Comparison of ENCODE assay signal across 11 cellular contexts in genomic region chr17:58534901-58535421, GRCh38. TPM values are rescaled to one million over a fixed set of nuclear protein-coding genes. Genes with fewer than 3 reads are reported as not detected.
DNase-seq lines count a peak whose midpoint lies in the region; ATAC-seq and TF ChIP-seq lines count a peak whose summit lies in the region.
"Had no signal": no experiment of that assay in that cellular context is flagged by ENCODE, and none has a peak within 500 bp of the region (broad histone marks: within the 10 kb centered on the region; RNA-seq: fewer than 3 reads in every experiment).

No MANE protein-coding gene starts in this region.

- RAD21 ChIA-PET in HCT116 (lab: Charles Lee; ENCODE audit: low non-redundant PET in 1 of 2, low total read pairs in 2 of 2, uncharacterized antibody in 2 of 2, unreplicated experiment in 2 of 2) = interaction anchor here in 1 of 2 experiments (0.6 kb wide), 1 partner anchor 96 kb away, joined by 3 read pairs; no protein-coding TSS in a partner anchor

- H3K27me3 ChIP-seq in HCT116 (ENCODE audit: insufficient read depth, low read length) = no peaks in the 10 kb centered on the region; the same call in 1 of the 2 replicates
- peaks cover 16% of the 10 kb centered on the region for H3K27me3 ChIP-seq in trophoblast cell (ENCODE audit: insufficient read depth, low read length)
- no peaks in the 10 kb centered on the region for H3K27me3 ChIP-seq in body of pancreas

- no peaks in the 10 kb centered on the region for H3K36me3 ChIP-seq in HCT116 (ENCODE audit: control insufficient read depth in 1 of 2, insufficient read depth in 2 of 2, low read length in 2 of 2)
- no peaks in the 10 kb centered on the region for H3K36me3 ChIP-seq in trophoblast cell (ENCODE audit: control insufficient read depth in 1 of 2, insufficient read depth in 2 of 2, low read length in 2 of 2)
- no peaks in the 10 kb centered on the region for H3K36me3 ChIP-seq in body of pancreas (replicated peaks in 1 of 2; ENCODE audit: insufficient read depth in 1 of 2, low read depth in 2 of 2)

- H3K79me1 ChIP-seq in trophoblast cell (ENCODE audit: low read length) = no peaks in the 10 kb centered on the region

- no peak overlapping the region for H3K23ac ChIP-seq in trophoblast cell (ENCODE audit: low read length)

- H3K4me3 ChIP-seq in HCT116 (replicated peaks in 1 of 2; ENCODE audit: low read depth in 1 of 2, low read length in 2 of 2) (peak overlapping the region in 1 of 2 experiments; percentile 17; a peak in 1 of 4 replicates), trophoblast cell (ENCODE audit: low read depth, low read length) (no peak overlapping the region), body of pancreas (no peak overlapping the region)
- H3K4me3 ChIP-seq: SK-N-MC had no signal

- WGBS in trophoblast cell (ENCODE audit: extremely low coverage, insufficient coverage, insufficient read length) = no CpG with 5 or more reads among the region's 4 CpGs
- 70 to 88% methylated on average over 4 of the region's 4 CpGs for WGBS in body of pancreas, 2 donors

- H4K8ac ChIP-seq in trophoblast cell (ENCODE audit: low read depth, low read length) = no peak overlapping the region

- H3K4ac ChIP-seq in trophoblast cell (ENCODE audit: low read depth, low read length) = no peak overlapping the region

- TF ChIP-seq RAD21 in HCT116 (IDR thresholded peaks at IDR 0.05; ENCODE audit: low read depth) = no peak

- H3K79me2 ChIP-seq in HCT116 (ENCODE audit: insufficient read depth, low read length) = no peaks in the 10 kb centered on the region
- no peaks in the 10 kb centered on the region for H3K79me2 ChIP-seq in trophoblast cell (ENCODE audit: control insufficient read depth, insufficient read depth, low read length, poor library complexity)

- peak overlapping the region; percentile 61 for H3K4me2 ChIP-seq in HCT116 (ENCODE audit: low read length)
- no peak overlapping the region for H3K4me2 ChIP-seq in trophoblast cell (ENCODE audit: low read length)

- POLR2A ChIA-PET in HCT116 (lab: Charles Lee) (interaction anchor here (0.6 to 4.8 kb wide), 2 partner anchors 49 to 96 kb away, joined by 3 to 33 read pairs; no protein-coding TSS in a partner anchor), RWPE1 (lab: Yijun Ruan, JAX; ENCODE audit: low non-redundant PET) (no interaction called here)

- no peak overlapping the region for H4K12ac ChIP-seq in trophoblast cell (ENCODE audit: low read depth, low read length)

- H3K18ac ChIP-seq in trophoblast cell (ENCODE audit: low read length) = no peak overlapping the region

- no peak overlapping the region for H3K14ac ChIP-seq in trophoblast cell (ENCODE audit: low read length)

- H2BK5ac ChIP-seq in trophoblast cell (ENCODE audit: low read depth, low read length, poor library complexity) = no peak overlapping the region

- intact Hi-C loops in HCT116 (cut with micrococcal nuclease) (no loop called here), body of pancreas (cut with DNase I) (no loop called here)

- H3K9ac ChIP-seq in HCT116 (ENCODE audit: low read length) (0 out of 2 replicates have a peak overlapping the region, but pooled peaks have one; percentile 1), trophoblast cell (ENCODE audit: low read length) (no peak overlapping the region)

- peak overlapping the region; percentile 25 for H4K91ac ChIP-seq in trophoblast cell (ENCODE audit: low read depth, low read length)

- no peak overlapping the region for H2BK12ac ChIP-seq in trophoblast cell (ENCODE audit: low read length)

- no peak overlapping the region for H2BK120ac ChIP-seq in trophoblast cell (ENCODE audit: insufficient read depth, low read length, poor library complexity)

- H3K9me3 ChIP-seq in HCT116 (ENCODE audit: control insufficient read depth in 1 of 2, insufficient read depth in 1 of 2, low read depth in 1 of 2, low read length in 2 of 2) (no peaks in the 10 kb centered on the region), trophoblast cell (ENCODE audit: insufficient read depth, low read depth, low read length) (peaks cover 2% of the 10 kb centered on the region), body of pancreas (no peaks in the 10 kb centered on the region)

- DNase-seq in HCT116 (ENCODE audit: low read depth, low spot score) (peak; percentile 24), RWPE1 (ENCODE audit: low spot score) (peak; percentile 81), fibroblast of peridontal ligament (ENCODE audit: extremely low read depth) (peak; percentile 61), trophoblast cell (peak; percentile 30 to 69), GM19240 (ENCODE audit: insufficient read length, low spot score) (no peak), COLO668 (lab: John Stamatoyannopoulos, UW; ENCODE audit: unreplicated experiment) (no peak), NCI-H2171 treated with DMSO at 0.1 percent for 48 hours (lab: John Stamatoyannopoulos, UW) (no peak), body of pancreas (no peak)
- DNase-seq: activated CD4-positive, alpha-beta memory T cell treated with anti-CD3 and anti-CD28 coated beads, Interleukin-2, amount 10 ng/mL, durations not matched to agents 7 days and 5 days; islet precursor cell had no signal

- H3K4me1 ChIP-seq in HCT116 (ENCODE audit: control insufficient read depth in 1 of 2, insufficient read depth in 2 of 2, low read length in 2 of 2) = peaks cover 25 to 57% of the 10 kb centered on the region in 2 experiments
- peaks cover 9 to 25% of the 10 kb centered on the region in 2 experiments for H3K4me1 ChIP-seq in trophoblast cell (ENCODE audit: control insufficient read depth in 1 of 2, insufficient read depth in 2 of 2, low read length in 2 of 2)
- H3K4me1 ChIP-seq in body of pancreas = peaks cover 11% of the 10 kb centered on the region

- TF ChIP-seq CTCF in HCT116 (IDR thresholded peaks at IDR 0.05 in 2 of 3, conservative IDR thresholded peaks at IDR 0.05 in 1 of 3; ENCODE audit: borderline replicate concordance in 1 of 3, insufficient read depth in 1 of 3, low read depth in 2 of 3, low read length in 2 of 3) (no peak), RWPE1 (conservative IDR thresholded peaks at IDR 0.05; ENCODE audit: low read depth) (no peak), body of pancreas (IDR thresholded peaks at IDR 0.05) (no peak)

- H4K20me1 ChIP-seq in HCT116 (ENCODE audit: insufficient read depth) = no peaks in the 10 kb centered on the region

- H3K27ac ChIP-seq in HCT116 (ENCODE audit: low read depth, low read length) (no peak overlapping the region), RWPE1 (no peak overlapping the region), trophoblast cell (ENCODE audit: low read depth, low read length) (no peak overlapping the region), body of pancreas (no peak overlapping the region)
- H3K27ac ChIP-seq: SK-N-MC had no signal

- no TSS peak for BruUV-seq in HCT116 (replicated peaks; lab: Mats Ljungman, UMichigan)

- H2AK5ac ChIP-seq in trophoblast cell (ENCODE audit: low read length) = no peak overlapping the region

- no peaks in the 10 kb centered on the region for H3K9me2 ChIP-seq in HCT116 (ENCODE audit: insufficient read depth)

- CTCF ChIA-PET in HCT116 (lab: Charles Lee) = interaction anchor here (0.6 to 2.5 kb wide), 5 partner anchors 9 to 94 kb away, joined by 3 to 7 read pairs (median 3); no protein-coding TSS in a partner anchor
- CTCF ChIA-PET in RWPE1 (lab: Yijun Ruan, JAX) = no interaction called here

- ATAC-seq in HCT116 = peak; percentile 50
- no peak for ATAC-seq in body of pancreas

- TF ChIP-seq POLR2A in HCT116 (IDR thresholded peaks at IDR 0.05; ENCODE audit: borderline replicate concordance, extremely low read depth, insufficient read depth, insufficient read length) (no peak), body of pancreas (IDR thresholded peaks at IDR 0.05) (no peak)

- H2AFZ ChIP-seq in HCT116 (ENCODE audit: low read depth, low read length, poor library complexity, severe bottlenecking) (peak overlapping the region; percentile 49), trophoblast cell (ENCODE audit: insufficient read depth, low read length, poor library complexity) (peak overlapping the region; percentile 15)

TF ChIP-seq in HCT116, 20 proteins besides CTCF, POLR2A, EP300 and RAD21 (continues in another document):
- no peak for TF ChIP-seq CBX3 (IDR thresholded peaks at IDR 0.05; ENCODE audit: low read depth)
- TF ChIP-seq ZFX (IDR thresholded peaks at IDR 0.05) = no peak
- no peak for TF ChIP-seq ELF1 (IDR thresholded peaks at IDR 0.05; ENCODE audit: borderline replicate concordance, low read depth)
- TF ChIP-seq, protein P1, sequence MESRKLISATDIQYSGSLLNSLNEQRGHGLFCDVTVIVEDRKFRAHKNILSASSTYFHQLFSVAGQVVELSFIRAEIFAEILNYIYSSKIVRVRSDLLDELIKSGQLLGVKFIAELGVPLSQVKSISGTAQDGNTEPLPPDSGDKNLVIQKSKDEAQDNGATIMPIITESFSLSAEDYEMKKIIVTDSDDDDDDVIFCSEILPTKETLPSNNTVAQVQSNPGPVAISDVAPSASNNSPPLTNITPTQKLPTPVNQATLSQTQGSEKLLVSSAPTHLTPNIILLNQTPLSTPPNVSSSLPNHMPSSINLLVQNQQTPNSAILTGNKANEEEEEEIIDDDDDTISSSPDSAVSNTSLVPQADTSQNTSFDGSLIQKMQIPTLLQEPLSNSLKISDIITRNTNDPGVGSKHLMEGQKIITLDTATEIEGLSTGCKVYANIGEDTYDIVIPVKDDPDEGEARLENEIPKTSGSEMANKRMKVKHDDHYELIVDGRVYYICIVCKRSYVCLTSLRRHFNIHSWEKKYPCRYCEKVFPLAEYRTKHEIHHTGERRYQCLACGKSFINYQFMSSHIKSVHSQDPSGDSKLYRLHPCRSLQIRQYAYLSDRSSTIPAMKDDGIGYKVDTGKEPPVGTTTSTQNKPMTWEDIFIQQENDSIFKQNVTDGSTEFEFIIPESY (IDR thresholded peaks at IDR 0.05; ENCODE audit: extremely low read depth, insufficient replicate concordance, low read length) = no peak
- TF ChIP-seq FOSL1 (IDR thresholded peaks at IDR 0.05; ENCODE audit: low read depth) = no peak
- TF ChIP-seq EGR1 (IDR thresholded peaks at IDR 0.05; ENCODE audit: low read depth) = no peak
- no peak for TF ChIP-seq ATF3 (IDR thresholded peaks at IDR 0.05)
- TF ChIP-seq EZH2 (IDR thresholded peaks at IDR 0.05) = no peak
- TF ChIP-seq JUND (IDR thresholded peaks at IDR 0.05) = no peak
- TF ChIP-seq YY1 (IDR thresholded peaks at IDR 0.05; ENCODE audit: extremely low read depth, insufficient replicate concordance, low read depth, low read length) = no peak
- TF ChIP-seq SP1 (IDR thresholded peaks at IDR 0.05; ENCODE audit: low read depth) = no peak
- no peak for TF ChIP-seq CEBPB (IDR thresholded peaks at IDR 0.05; ENCODE audit: low read depth)

RNA-seq across cellular contexts. Expression of gene MTMR4, which starts 20.5 kb away (rescaled TPM):
- total RNA-seq in HCT116 (2021; ENCODE audit: unreplicated experiment) (67.2 TPM), body of pancreas (10 to 100 TPM; 21.3 to 39.6 TPM)
- polyA plus RNA-seq in HCT116 (2012) = 23.7 and 28.6 TPM in 2 replicates
- polyA plus RNA-seq in trophoblast cell (2013) = 36.4 and 37.2 TPM in 2 replicates

RNA-seq across cellular contexts. Expression of gene HSF5, which starts 46.8 kb away (rescaled TPM):
- not detected for total RNA-seq in HCT116 (2021; ENCODE audit: unreplicated experiment)
- not detected in 2 replicates for polyA plus RNA-seq in HCT116 (2012)
- 0.01 TPM in 1 of 2 replicates, not detected in the other for polyA plus RNA-seq in trophoblast cell (2013)
- total RNA-seq in body of pancreas = not detected

Comparison
In these comparisons a context has a peak if more than half of its experiments do, and no peak if none do; other contexts are left out.
1. DNase-seq: peak in HCT116 (single experiment), RWPE1 (single experiment), fibroblast of peridontal ligament (single experiment) and trophoblast cell (2 of 2); none in GM19240 (single experiment), COLO668 (single experiment), NCI-H2171 treated with DMSO at 0.1 percent for 48 hours (single experiment) and body of pancreas (0 of 4).